Comparison of ENCODE assay signal across 19 cellular contexts in genomic region chr11:1907955-1908354, GRCh38. TPM values are rescaled to one million over a fixed set of nuclear protein-coding genes. Genes with fewer than 3 reads are reported as not detected.
A peak's percentile ranks its signal among the peaks of the same experiment; 100 is the strongest.
DNase-seq lines count a peak whose midpoint lies in the region; ATAC-seq and TF ChIP-seq lines count a peak whose summit lies in the region.
"Had no signal": no experiment of that assay in that cellular context is flagged by ENCODE, and none has a peak within 500 bp of the region (broad histone marks: within the 10 kb centered on the region; RNA-seq: fewer than 3 reads in every experiment).

No MANE protein-coding gene starts in this region.

- TF ChIP-seq CTCF in ascending aorta (IDR thresholded peaks at IDR 0.05) (no peak), esophagus muscularis mucosa (IDR thresholded peaks at IDR 0.05) (no peak), nephron (IDR thresholded peaks at IDR 0.05; ENCODE audit: unreplicated experiment in 3 of 3) (no peak), tibial artery (IDR thresholded peaks at IDR 0.05) (no peak), colonic mucosa (IDR thresholded peaks at IDR 0.05) (no peak)

- H3K27me3 ChIP-seq in ascending aorta (no peaks in the 10 kb centered on the region), esophagus muscularis mucosa (no peaks in the 10 kb centered on the region), tibial artery (peaks cover 0 to 6% of the 10 kb centered on the region in 2 donors), colonic mucosa (no peaks in the 10 kb centered on the region)

- peak overlapping the region; percentile 90 to 96 (median 91) for H3K27ac Mint-ChIP-seq in nephron
- H3K27ac Mint-ChIP-seq: activated T-helper 17 cell treated with anti-CD3 and anti-CD28 coated beads, Interleukin-2, amount 50 U/mL, for 72 hours; memory B cell; naive thymus-derived CD4-positive, alpha-beta T cell had no signal

- no peak overlapping the region for H3K9ac ChIP-seq in colonic mucosa (ENCODE audit: low read depth in 2 of 2, low read length in 2 of 2)

- intact Hi-C loops in ascending aorta (cut with DNase I), result no loop called here
- intact Hi-C loops in esophagus muscularis mucosa (cut with DNase I), result no loop called here
- intact Hi-C loops in tibial artery (cut with DNase I; ENCODE audit: low total_unique reads), result no loop called here
- intact Hi-C loops in colonic mucosa (cut with DNase I), result no loop called here

- no peaks in the 10 kb centered on the region for H3K36me3 ChIP-seq in ascending aorta
- H3K36me3 ChIP-seq in esophagus muscularis mucosa, result no peaks in the 10 kb centered on the region
- H3K36me3 ChIP-seq in tibial artery, result no peaks in the 10 kb centered on the region
- H3K36me3 ChIP-seq in colonic mucosa, result no peaks in the 10 kb centered on the region

- DNase-seq in ascending aorta (ENCODE audit: low spot score in 2 of 2) (no peak), esophagus muscularis mucosa (ENCODE audit: extremely low spot score) (no peak), tibial artery (no peak), NCI-H1694 treated with DMSO at 0.1 percent for 48 hours (lab: John Stamatoyannopoulos, UW) (no peak), colonic mucosa (no peak)
- DNase-seq: activated CD4-positive, alpha-beta T cell treated with anti-CD3 and anti-CD28 coated beads for 4 hours; CD8-positive, alpha-beta memory T cell; central memory CD4-positive, alpha-beta T cell; effector CD8-positive, alpha-beta T cell; kidney; MM.1S; naive thymus-derived CD4-positive, alpha-beta T cell; NCI-H446; stimulated activated CD4-positive, alpha-beta T cell treated with anti-CD3 and anti-CD28 coated beads, Interleukin-4, amount 100 ng/mL, for 4 hours; SW 1271 had no signal

- H3K4me1 ChIP-seq in ascending aorta (peaks cover 0 to 12% of the 10 kb centered on the region in 2 donors), esophagus muscularis mucosa (peaks cover 24 to 30% (median 28%) of the 10 kb centered on the region in 4 donors), tibial artery (peaks cover 0 to 19% (median 9%) of the 10 kb centered on the region in 4 donors), colonic mucosa (no peaks in the 10 kb centered on the region)

- H3K36me3 Mint-ChIP-seq in nephron (ENCODE audit: low read depth), result no peaks in the 10 kb centered on the region
- H3K36me3 Mint-ChIP-seq: CD8-positive, alpha-beta memory T cell; memory B cell; naive thymus-derived CD4-positive, alpha-beta T cell had no signal

- ATAC-seq in HG03025 (IDR thresholded peaks at IDR 0.05; ENCODE audit: low FRiP score, unreplicated experiment), result no peak
- ATAC-seq: activated T-helper 17 cell treated with anti-CD3 and anti-CD28 coated beads, Interleukin-2, amount 50 U/mL, for 72 hours; naive thymus-derived CD4-positive, alpha-beta T cell had no signal

- H3K4me3 ChIP-seq in ascending aorta, result peak overlapping the region; percentile 23 to 44
- peak overlapping the region; percentile 4 to 19 (median 10) for H3K4me3 ChIP-seq in esophagus muscularis mucosa
- H3K4me3 ChIP-seq in tibial artery, result no peak overlapping the region
- no peak overlapping the region for H3K4me3 ChIP-seq in colonic mucosa

- H3K27ac ChIP-seq in ascending aorta (peak overlapping the region; percentile 57 to 66), esophagus muscularis mucosa (replicated peaks in 1 of 4) (peak overlapping the region; percentile 52 to 78 (median 70)), tibial artery (peak overlapping the region; percentile 37 to 44), colonic mucosa (no peak overlapping the region)

- no peaks in the 10 kb centered on the region for H3K27me3 Mint-ChIP-seq in nephron (ENCODE audit: low read depth)

- no peaks in the 10 kb centered on the region for H3K9me3 ChIP-seq in ascending aorta
- H3K9me3 ChIP-seq in esophagus muscularis mucosa, result no peaks in the 10 kb centered on the region
- no peaks in the 10 kb centered on the region for H3K9me3 ChIP-seq in tibial artery
- H3K9me3 ChIP-seq in colonic mucosa, result no peaks in the 10 kb centered on the region

- peaks cover 51% of the 10 kb centered on the region for H3K4me1 Mint-ChIP-seq in nephron
- H3K4me1 Mint-ChIP-seq: activated T-helper 17 cell treated with anti-CD3 and anti-CD28 coated beads, Interleukin-2, amount 50 U/mL, for 72 hours; CD8-positive, alpha-beta memory T cell had no signal

- peak overlapping the region in 2 of 3 experiments; percentile 57 to 64 for H3K4me3 Mint-ChIP-seq in nephron
- H3K4me3 Mint-ChIP-seq: activated T-helper 17 cell treated with anti-CD3 and anti-CD28 coated beads, Interleukin-2, amount 50 U/mL, for 72 hours; CD8-positive, alpha-beta memory T cell; memory B cell; naive thymus-derived CD4-positive, alpha-beta T cell had no signal

- TF ChIP-seq POLR2A in esophagus muscularis mucosa (IDR thresholded peaks at IDR 0.05; ENCODE audit: low read depth), result no peak

- TF ChIP-seq EP300 in esophagus muscularis mucosa (IDR thresholded peaks at IDR 0.05), result no peak

- 38% methylated on average over 10 of the region's 10 CpGs for WGBS in esophagus muscularis mucosa

- no peaks in the 10 kb centered on the region for H3K9me3 Mint-ChIP-seq in nephron
- H3K9me3 Mint-ChIP-seq: activated T-helper 17 cell treated with anti-CD3 and anti-CD28 coated beads, Interleukin-2, amount 50 U/mL, for 72 hours; CD8-positive, alpha-beta memory T cell; memory B cell had no signal

RNA-seq across cellular contexts. Expression of gene TNNT3, which starts 11.5 kb away (rescaled TPM):
- total RNA-seq in ascending aorta, result 10.1 TPM
- 1 to 10 TPM; 2.8 to 6.0 (median 3.6) TPM for total RNA-seq in esophagus muscularis mucosa
- under 1 TPM in 1 of 2 donors, not detected in 1; 0.72 TPM for total RNA-seq in colonic mucosa

RNA-seq across cellular contexts. Expression of gene PRR33, which starts 16.3 kb away (rescaled TPM):
- not detected for total RNA-seq in ascending aorta
- not detected for total RNA-seq in esophagus muscularis mucosa
- total RNA-seq in colonic mucosa, result not detected
- total RNA-seq: CD8-positive, alpha-beta memory T cell; kidney had no signal

RNA-seq across cellular contexts. Expression of gene MRPL23, which starts 39.2 kb away (rescaled TPM):
- total RNA-seq in ascending aorta (117 TPM), esophagus muscularis mucosa (100 to 1,000 TPM in 1 of 4 donors, 10 to 100 TPM in 3; 82.0 to 153 (median 92.4) TPM), colonic mucosa (100 to 1,000 TPM in 1 of 2 donors, 10 to 100 TPM in 1; 89.4 to 140 TPM)

RNA-seq across cellular contexts. Expression of gene LSP1, which starts 55.1 kb away (rescaled TPM):
- 41.9 TPM for total RNA-seq in ascending aorta
- total RNA-seq in esophagus muscularis mucosa, result 10 to 100 TPM; 10.3 to 36.5 (median 35.4) TPM
- total RNA-seq in colonic mucosa, result 10 to 100 TPM; 18.9 to 23.0 TPM

Comparison
In these comparisons a context has a peak if more than half of its experiments do, and no peak if none do; other contexts are left out.
1. H3K4me3 ChIP-seq: peak in ascending aorta (2 of 2) and esophagus muscularis mucosa (4 of 4); none in tibial artery (0 of 2) and colonic mucosa (single experiment).